Comparison of ENCODE assay signal across 1 cellular context in genomic region chr9:83956288-83957028, GRCh38.
TF ChIP-seq lines count a peak whose summit lies in the region.

No MANE protein-coding gene starts in this region.

TF ChIP-seq in HepG2, 621 proteins besides CTCF, POLR2A, EP300 and RAD21 (continued from another document and continues in another):
- TF ChIP-seq CHD2 (IDR thresholded peaks at IDR 0.05; ENCODE audit: low read depth, low read length) = peak; percentile 18
- no peak; the same call in 1 of the 2 replicates for TF ChIP-seq SALL2 (CRISPR knock-in tag; IDR thresholded peaks at IDR 0.05)
- 0 out of 2 replicates have a peak, but pooled peaks have one; percentile 7 for TF ChIP-seq ZSCAN25 (CRISPR knock-in tag; IDR thresholded peaks at IDR 0.05)
- no peak for TF ChIP-seq ATF1 (CRISPR knock-in tag; IDR thresholded peaks at IDR 0.05)
- no peak for TF ChIP-seq HMGXB3 (CRISPR knock-in tag; IDR thresholded peaks at IDR 0.05; ENCODE audit: borderline replicate concordance)
- TF ChIP-seq FOXO4 (CRISPR knock-in tag; conservative IDR thresholded peaks at IDR 0.05) = 0 out of 2 replicates have a peak, but pooled peaks have one; percentile 80
- TF ChIP-seq ZNF101 (CRISPR knock-in tag; IDR thresholded peaks at IDR 0.05; ENCODE audit: borderline replicate concordance, low read depth) = no peak
- TF ChIP-seq IRF2 (CRISPR knock-in tag; IDR thresholded peaks at IDR 0.05) = no peak
- no peak for TF ChIP-seq RFX5 (IDR thresholded peaks at IDR 0.05; ENCODE audit: low read depth, low read length)
- peak; percentile 10; the same call in 1 of the 2 replicates for TF ChIP-seq ZBTB21 (CRISPR knock-in tag; IDR thresholded peaks at IDR 0.05)
- 0 out of 2 replicates have a peak, but pooled peaks have one; percentile 67 for TF ChIP-seq ZNF607 (CRISPR knock-in tag; IDR thresholded peaks at IDR 0.05; ENCODE audit: borderline replicate concordance)
- no peak for TF ChIP-seq FUBP1 (CRISPR knock-in tag; IDR thresholded peaks at IDR 0.05; ENCODE audit: borderline replicate concordance)
- TF ChIP-seq ZNF556 (CRISPR knock-in tag; IDR thresholded peaks at IDR 0.05; ENCODE audit: borderline replicate concordance) = peak; percentile 73; the same call in 1 of the 2 replicates
- TF ChIP-seq KDM5A (IDR thresholded peaks at IDR 0.05; ENCODE audit: borderline replicate concordance, low read length) = peak; percentile 55; the same call in 1 of the 2 replicates
- TF ChIP-seq KDM1A (CRISPR knock-in tag; IDR thresholded peaks at IDR 0.05) = no peak
- peak; percentile 87 for TF ChIP-seq SPEN (CRISPR knock-in tag; IDR thresholded peaks at IDR 0.05; ENCODE audit: low read depth)
- peak; percentile 83 for TF ChIP-seq ELF3 (CRISPR knock-in tag; IDR thresholded peaks at IDR 0.05)
- no peak for TF ChIP-seq RELA (CRISPR knock-in tag; IDR thresholded peaks at IDR 0.05)
- TF ChIP-seq FOXC1 (CRISPR knock-in tag; IDR thresholded peaks at IDR 0.05; ENCODE audit: borderline replicate concordance) = peak; percentile 87
- TF ChIP-seq MLXIP (CRISPR knock-in tag; IDR thresholded peaks at IDR 0.05; ENCODE audit: borderline replicate concordance) = no peak
- TF ChIP-seq ZNF543 (CRISPR knock-in tag; IDR thresholded peaks at IDR 0.05) = no peak; the same call in 1 of the 2 replicates
- peak; percentile 77; the same call in 1 of the 2 replicates for TF ChIP-seq ZSCAN31 (CRISPR knock-in tag; IDR thresholded peaks at IDR 0.05; ENCODE audit: low read depth)
- TF ChIP-seq NR2F6 (IDR thresholded peaks at IDR 0.05) = no peak; the same call in 1 of the 2 replicates
- TF ChIP-seq NR2F6 (CRISPR knock-in tag; IDR thresholded peaks at IDR 0.05) = 0 out of 2 replicates have a peak, but pooled peaks have one; percentile 26
- 0 out of 2 replicates have a peak, but pooled peaks have one; percentile 48 for TF ChIP-seq TFE3 (CRISPR knock-in tag; IDR thresholded peaks at IDR 0.05)
- TF ChIP-seq SETDB1 (CRISPR knock-in tag; IDR thresholded peaks at IDR 0.05; ENCODE audit: borderline replicate concordance) = no peak
- TF ChIP-seq ZNF703 (CRISPR knock-in tag; IDR thresholded peaks at IDR 0.05; ENCODE audit: borderline replicate concordance) = peak; percentile 94
- TF ChIP-seq MBNL3 (CRISPR knock-in tag; conservative IDR thresholded peaks at IDR 0.05) = no peak
- TF ChIP-seq ZNF609 (CRISPR knock-in tag; IDR thresholded peaks at IDR 0.05; ENCODE audit: borderline replicate concordance) = no peak; the same call in none of the 2 replicates
- TF ChIP-seq BRF2 (CRISPR knock-in tag; IDR thresholded peaks at IDR 0.05) = peak; percentile 70; the same call in 1 of the 2 replicates
- no peak; the same call in 1 of the 2 replicates for TF ChIP-seq ZNF264 (CRISPR knock-in tag; IDR thresholded peaks at IDR 0.05)
- TF ChIP-seq ZBTB44 (CRISPR knock-in tag; IDR thresholded peaks at IDR 0.05) = no peak
- no peak for TF ChIP-seq HINFP (CRISPR knock-in tag; IDR thresholded peaks at IDR 0.05; ENCODE audit: low read depth)
